In the genomic region with DNA sequence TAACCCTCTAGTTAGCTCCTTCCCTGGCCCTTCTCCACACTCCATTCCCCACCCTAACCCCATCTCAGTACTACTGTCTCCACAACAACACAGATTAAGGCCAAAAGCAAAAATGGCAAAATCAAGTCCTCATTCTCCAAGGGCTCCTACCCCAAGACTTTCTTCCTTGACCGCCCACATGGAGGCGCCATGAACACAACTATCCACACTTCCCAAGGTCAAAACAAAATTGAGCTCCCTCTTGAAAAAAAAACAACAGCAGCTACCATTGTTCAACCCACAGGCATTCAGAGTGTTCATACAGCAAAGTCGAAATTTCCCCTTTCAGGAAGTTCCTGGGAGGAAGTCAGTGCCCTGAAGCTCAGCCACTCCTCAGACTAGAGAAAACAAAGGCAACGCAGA, we compare ENCODE assay signal across 8 cellular contexts. TPM values are rescaled to one million over a fixed set of nuclear protein-coding genes. Genes with fewer than 3 reads are reported as not detected.
DNase-seq lines count a peak whose midpoint lies in the region; ATAC-seq and TF ChIP-seq lines count a peak whose summit lies in the region.

No MANE protein-coding gene starts in this region.

- no peak overlapping the region for H3K4me3 ChIP-seq in Peyer's patch

- DNase-seq in A172 (ENCODE audit: low spot score) (peak; percentile 61), Peyer's patch (peak in 2 of 3 donors; percentile 64 to 75), glutamatergic neuron (peak; percentile 51), pons (ENCODE audit: low spot score) (peak; percentile 96), NCI-H1048 (lab: John Stamatoyannopoulos, UW) (no peak)

- peak overlapping the region; percentile 15 for H3K4me3 Mint-ChIP-seq in activated naive CD8-positive, alpha-beta T cell
- H3K4me3 Mint-ChIP-seq in glutamatergic neuron (ENCODE audit: unreplicated experiment): no peak overlapping the region

- peak overlapping the region in 2 of 4 donors; percentile 4 to 27 for H3K27ac ChIP-seq in Peyer's patch

- H3K27me3 Mint-ChIP-seq in activated naive CD8-positive, alpha-beta T cell: no peaks in the 10 kb centered on the region
- no peaks in the 10 kb centered on the region for H3K27me3 Mint-ChIP-seq in glutamatergic neuron (ENCODE audit: unreplicated experiment)

- no peaks in the 10 kb centered on the region for H3K27me3 ChIP-seq in Peyer's patch

- TF ChIP-seq CTCF in GM12874 (IDR thresholded peaks at IDR 0.05; ENCODE audit: insufficient read depth, low read depth, low read length) (peak; percentile 43), Peyer's patch (IDR thresholded peaks at IDR 0.05) (peak in 4 of 6 experiments; percentile 40 to 64 (median 63)), glutamatergic neuron (IDR thresholded peaks at IDR 0.05; ENCODE audit: partially characterized antibody, unreplicated experiment) (peak; percentile 37)

- no peaks in the 10 kb centered on the region for H3K36me3 Mint-ChIP-seq in activated naive CD8-positive, alpha-beta T cell
- no peaks in the 10 kb centered on the region for H3K36me3 Mint-ChIP-seq in glutamatergic neuron (ENCODE audit: unreplicated experiment)

- H3K27ac Mint-ChIP-seq in activated naive CD8-positive, alpha-beta T cell: peak overlapping the region; percentile 90
- no peak overlapping the region for H3K27ac Mint-ChIP-seq in glutamatergic neuron (ENCODE audit: unreplicated experiment)

- no peaks in the 10 kb centered on the region for H3K9me3 Mint-ChIP-seq in activated naive CD8-positive, alpha-beta T cell (ENCODE audit: low read depth)
- no peaks in the 10 kb centered on the region for H3K9me3 Mint-ChIP-seq in glutamatergic neuron (ENCODE audit: unreplicated experiment)

- no peaks in the 10 kb centered on the region for H3K36me3 ChIP-seq in Peyer's patch

- no peaks in the 10 kb centered on the region for H3K9me3 ChIP-seq in Peyer's patch

- no peak for ATAC-seq in HG03442 (IDR thresholded peaks at IDR 0.05; ENCODE audit: unreplicated experiment)

- TF ChIP-seq POLR2A in Peyer's patch (IDR thresholded peaks at IDR 0.05): no peak

- H3K4me1 ChIP-seq in Peyer's patch: peaks cover 0 to 38% (median 3%) of the 10 kb centered on the region in 4 donors

- peaks cover 64% of the 10 kb centered on the region for H3K4me1 Mint-ChIP-seq in activated naive CD8-positive, alpha-beta T cell (ENCODE audit: low read depth)
- H3K4me1 Mint-ChIP-seq in glutamatergic neuron (ENCODE audit: low read depth, unreplicated experiment): peaks cover 11% of the 10 kb centered on the region

RNA-seq across cellular contexts. Expression of a gene that starts 54.4 kb away (rescaled TPM):
- 38.4 and 42.0 TPM in 2 replicates for total RNA-seq in A172 (2014; rRNA removed; shearing (Covaris generic))
- total RNA-seq in Peyer's patch: 10 to 100 TPM; 28.7 to 45.4 (median 33.5) TPM
- total RNA-seq in glutamatergic neuron (ENCODE audit: unreplicated experiment): 72.8 TPM
